Comparison of ENCODE assay signal across 8 cellular contexts in the genomic region with DNA sequence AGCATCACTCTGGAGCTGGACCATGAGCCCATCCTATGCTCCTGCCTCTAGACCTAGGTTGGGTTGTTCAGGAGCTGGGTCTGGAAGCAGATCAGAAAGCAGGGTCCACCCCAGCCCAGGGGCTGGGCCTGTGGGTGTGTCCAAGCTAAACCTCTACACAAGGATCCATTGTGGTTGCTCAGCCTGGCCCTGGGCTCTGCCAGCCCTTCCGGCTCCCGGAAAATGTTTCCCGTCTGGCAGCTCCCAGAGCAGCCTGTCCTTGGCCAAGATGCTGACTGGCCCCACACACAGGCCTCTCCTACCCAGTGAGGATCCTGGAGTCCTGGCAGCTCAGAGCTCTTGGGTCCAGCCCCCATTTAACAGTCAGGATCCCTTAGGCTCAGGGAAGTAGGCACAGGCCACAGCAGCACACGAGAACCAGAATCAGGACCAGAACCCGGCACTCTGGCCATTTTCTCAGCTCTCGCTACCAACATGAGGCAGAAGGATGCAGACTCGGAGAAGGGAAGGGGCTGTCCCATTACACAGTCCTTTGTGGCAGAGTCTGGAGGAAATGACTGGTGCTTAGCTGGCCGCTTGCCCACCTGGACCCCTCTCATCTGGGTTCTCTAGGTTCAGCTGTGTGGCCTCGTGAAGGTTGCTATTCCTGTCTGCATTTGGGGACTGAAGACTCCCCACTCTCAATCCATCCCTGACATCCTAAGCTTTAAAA. TPM values are rescaled to one million over a fixed set of nuclear protein-coding genes. Genes with fewer than 3 reads are reported as not detected.
DNase-seq lines count a peak whose midpoint lies in the region; ATAC-seq, FAIRE-seq and TF ChIP-seq lines count a peak whose summit lies in the region.

No MANE protein-coding gene starts in this region.

- H3K4me3 ChIP-seq in PC-3 (ENCODE audit: low read length): no peak overlapping the region

- H2AFZ ChIP-seq in PC-3 (ENCODE audit: low read length): peak overlapping the region; percentile 25; the same call in 1 of the 2 replicates

- H4K20me1 ChIP-seq in PC-3 (ENCODE audit: low read length): no peaks in the 10 kb centered on the region

- intact Hi-C loops in PC-3 (cut with micrococcal nuclease): loop anchor here (1.0 to 2.0 kb wide), 4 partner anchors 36 to 453 kb away; no protein-coding TSS in a partner anchor

- DNase-seq in C1 segment of cervical spinal cord (lab: John Stamatoyannopoulos, UW): peak in 9 of 14 donors; percentile 28 to 81 (median 46)
- peak; percentile 46 for DNase-seq in PC-3
- DNase-seq in frontal cortex (ENCODE audit: low spot score in 2 of 2): peak; percentile 22 to 41
- peak; percentile 15 for DNase-seq in pons (ENCODE audit: low spot score)
- DNase-seq in SW 1271 (lab: John Stamatoyannopoulos, UW): no peak
- no peak for DNase-seq in NCI-H345 (lab: John Stamatoyannopoulos, UW)
- no peak for DNase-seq in GM10248 (ENCODE audit: extremely low spot score)

- peak; percentile 56 for ATAC-seq in PC-3
- no peak for ATAC-seq in GM18505 (IDR thresholded peaks at IDR 0.05; ENCODE audit: unreplicated experiment)

- no peaks in the 10 kb centered on the region for H3K79me2 ChIP-seq in PC-3 (ENCODE audit: low read length)

- H3K9ac ChIP-seq in PC-3 (ENCODE audit: low read length): no peak overlapping the region

- H3K9me2 ChIP-seq in PC-3 (replicated peaks; ENCODE audit: low read length): no peaks in the 10 kb centered on the region

- no peaks in the 10 kb centered on the region for H3F3A ChIP-seq in PC-3 (ENCODE audit: low read length, unreplicated experiment)

- H3K9me3 ChIP-seq in PC-3 (ENCODE audit: low read length): no peaks in the 10 kb centered on the region

- no peak for FAIRE-seq in frontal cortex (lab: Jason Lieb, UNC)

- POLR2A ChIA-PET in PC-3 (lab: Charles Lee; ENCODE audit: unreplicated experiment) (no interaction called here), GM10248 (lab: Yijun Ruan, JAX) (interaction anchor here (1.0 to 1.3 kb wide), 2 partner anchors 337 to 364 kb away, joined by 3 read pairs; no protein-coding TSS in a partner anchor)

- no peak for TF ChIP-seq CTCF in PC-3 (conservative IDR thresholded peaks at IDR 0.05; ENCODE audit: low read depth, low read length)
- TF ChIP-seq CTCF in GM10248 (IDR thresholded peaks at IDR 0.05; ENCODE audit: control extremely low read depth, extremely low read depth, low read depth, missing control alignments): no peak

- H3K4me2 ChIP-seq in PC-3 (ENCODE audit: low read length): peak overlapping the region; percentile 31

- peak overlapping the region; percentile 4; the same call in 1 of the 2 replicates for H3K27ac ChIP-seq in PC-3 (ENCODE audit: low read length)

- H3K4me1 ChIP-seq in PC-3 (ENCODE audit: insufficient read depth, low read length): peaks cover 21% of the 10 kb centered on the region

- TF ChIP-seq POLR2A in GM18505 (IDR thresholded peaks at IDR 0.05; ENCODE audit: borderline replicate concordance, extremely low read depth, insufficient read depth, insufficient read length): no peak

- no peaks in the 10 kb centered on the region for H3K27me3 ChIP-seq in PC-3 (ENCODE audit: low read length)

- CTCF ChIA-PET in PC-3 (lab: Charles Lee): interaction anchor here (0.9 to 2.6 kb wide), 4 partner anchors 35 to 452 kb away, joined by 11 to 21 read pairs (median 16); a partner anchor contains a TSS
- CTCF ChIA-PET in GM10248 (lab: Yijun Ruan, JAX): interaction anchor here (0.6 to 8.1 kb wide), 66 partner anchors 12 to 590 kb away, joined by 3 to 204 read pairs (median 4); a partner anchor contains a TSS

- no peaks in the 10 kb centered on the region for H3K36me3 ChIP-seq in PC-3 (ENCODE audit: low read depth, low read length)

- BruUV-seq in PC-3 (replicated peaks; lab: Mats Ljungman, UMichigan): no TSS peak

RNA-seq across cellular contexts. Expression of a gene that starts 35.4 kb away (rescaled TPM):
- total RNA-seq in PC-3 (2014; rRNA removed) (7.1 and 8.8 TPM in 2 replicates), frontal cortex (57.9 TPM)

RNA-seq across cellular contexts. Expression of a gene that starts 40.5 kb away (rescaled TPM):
- 54.8 and 72.9 TPM in 2 replicates for total RNA-seq in PC-3 (2014; rRNA removed)
- total RNA-seq in frontal cortex: not detected

Comparison
In these comparisons a context has a peak if more than half of its experiments do, and no peak if none do; other contexts are left out.
1. DNase-seq: peak in C1 segment of cervical spinal cord (9 of 14), PC-3 (single experiment), frontal cortex (2 of 2) and pons (single experiment); none in SW 1271 (0 of 2), NCI-H345 (single experiment) and GM10248 (single experiment).
2. RNA of a gene that starts 40.5 kb away (total RNA-seq): 54.8 to 72.9 TPM in PC-3; not detected in frontal cortex (single experiment); every median in the first group is over 10 times any median in the second.